ENCODE assay signal across 2 cellular contexts in the genomic region with DNA sequence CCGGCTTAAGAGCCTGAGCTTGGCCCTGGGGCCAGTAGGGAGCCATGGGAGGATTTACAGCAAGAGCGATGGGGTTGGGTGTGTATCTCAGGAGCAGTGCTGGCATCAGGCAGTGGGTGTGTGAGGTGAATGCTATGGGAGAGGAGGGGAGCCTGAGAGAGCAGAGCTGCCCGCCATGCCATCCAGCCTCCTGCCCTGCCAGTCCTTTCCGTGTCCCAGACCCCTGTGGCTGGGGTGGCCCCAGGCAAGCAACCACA.
TF ChIP-seq lines count a peak whose summit lies in the region.

No MANE protein-coding gene starts in this region.

TF ChIP-seq in A549, 52 proteins besides CTCF, POLR2A, EP300 and RAD21:
- TF ChIP-seq ZFP36 (IDR thresholded peaks at IDR 0.05; ENCODE audit: borderline replicate concordance, partially characterized antibody) (no peak), NFE2L2 (conservative IDR thresholded peaks at IDR 0.05; ENCODE audit: low read length) (no peak), HOXB5 (CRISPR knock-in tag; IDR thresholded peaks at IDR 0.05) (no peak), JUN (IDR thresholded peaks at IDR 0.05) (no peak), MYC (IDR thresholded peaks at IDR 0.05; ENCODE audit: borderline replicate concordance, low read length) (no peak), GATA3 (IDR thresholded peaks at IDR 0.05; ENCODE audit: borderline replicate concordance) (no peak), JUNB (IDR thresholded peaks at IDR 0.05) (no peak), PHF8 (IDR thresholded peaks at IDR 0.05; ENCODE audit: borderline replicate concordance, low read depth) (no peak), ZC3H11A (IDR thresholded peaks at IDR 0.05) (no peak), BHLHE40 (IDR thresholded peaks at IDR 0.05; ENCODE audit: low read depth, low read length) (no peak)
- TF ChIP-seq, protein P1, sequence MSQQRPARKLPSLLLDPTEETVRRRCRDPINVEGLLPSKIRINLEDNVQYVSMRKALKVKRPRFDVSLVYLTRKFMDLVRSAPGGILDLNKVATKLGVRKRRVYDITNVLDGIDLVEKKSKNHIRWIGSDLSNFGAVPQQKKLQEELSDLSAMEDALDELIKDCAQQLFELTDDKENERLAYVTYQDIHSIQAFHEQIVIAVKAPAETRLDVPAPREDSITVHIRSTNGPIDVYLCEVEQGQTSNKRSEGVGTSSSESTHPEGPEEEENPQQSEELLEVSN (IDR thresholded peaks at IDR 0.05; ENCODE audit: borderline replicate concordance, low read depth), result no peak
- TF ChIP-seq, protein P2, sequence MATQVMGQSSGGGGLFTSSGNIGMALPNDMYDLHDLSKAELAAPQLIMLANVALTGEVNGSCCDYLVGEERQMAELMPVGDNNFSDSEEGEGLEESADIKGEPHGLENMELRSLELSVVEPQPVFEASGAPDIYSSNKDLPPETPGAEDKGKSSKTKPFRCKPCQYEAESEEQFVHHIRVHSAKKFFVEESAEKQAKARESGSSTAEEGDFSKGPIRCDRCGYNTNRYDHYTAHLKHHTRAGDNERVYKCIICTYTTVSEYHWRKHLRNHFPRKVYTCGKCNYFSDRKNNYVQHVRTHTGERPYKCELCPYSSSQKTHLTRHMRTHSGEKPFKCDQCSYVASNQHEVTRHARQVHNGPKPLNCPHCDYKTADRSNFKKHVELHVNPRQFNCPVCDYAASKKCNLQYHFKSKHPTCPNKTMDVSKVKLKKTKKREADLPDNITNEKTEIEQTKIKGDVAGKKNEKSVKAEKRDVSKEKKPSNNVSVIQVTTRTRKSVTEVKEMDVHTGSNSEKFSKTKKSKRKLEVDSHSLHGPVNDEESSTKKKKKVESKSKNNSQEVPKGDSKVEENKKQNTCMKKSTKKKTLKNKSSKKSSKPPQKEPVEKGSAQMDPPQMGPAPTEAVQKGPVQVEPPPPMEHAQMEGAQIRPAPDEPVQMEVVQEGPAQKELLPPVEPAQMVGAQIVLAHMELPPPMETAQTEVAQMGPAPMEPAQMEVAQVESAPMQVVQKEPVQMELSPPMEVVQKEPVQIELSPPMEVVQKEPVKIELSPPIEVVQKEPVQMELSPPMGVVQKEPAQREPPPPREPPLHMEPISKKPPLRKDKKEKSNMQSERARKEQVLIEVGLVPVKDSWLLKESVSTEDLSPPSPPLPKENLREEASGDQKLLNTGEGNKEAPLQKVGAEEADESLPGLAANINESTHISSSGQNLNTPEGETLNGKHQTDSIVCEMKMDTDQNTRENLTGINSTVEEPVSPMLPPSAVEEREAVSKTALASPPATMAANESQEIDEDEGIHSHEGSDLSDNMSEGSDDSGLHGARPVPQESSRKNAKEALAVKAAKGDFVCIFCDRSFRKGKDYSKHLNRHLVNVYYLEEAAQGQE (IDR thresholded peaks at IDR 0.05), result no peak
TF ChIP-seq in A549: peak in this region for 0.

TF ChIP-seq in IMR-90, 13 proteins besides CTCF, POLR2A, EP300 and RAD21:
- no peak for TF ChIP-seq FOS (IDR thresholded peaks at IDR 0.05; ENCODE audit: low read depth, low read length)
- TF ChIP-seq RFX5 (IDR thresholded peaks at IDR 0.05; ENCODE audit: low read depth, low read length), result no peak
- no peak for TF ChIP-seq SMC3 (IDR thresholded peaks at IDR 0.05; ENCODE audit: low read depth, low read length)
- TF ChIP-seq NFE2L2 (IDR thresholded peaks at IDR 0.05; ENCODE audit: low read depth, low read length), result no peak
- no peak for TF ChIP-seq MXI1 (IDR thresholded peaks at IDR 0.05; ENCODE audit: borderline replicate concordance, low read depth, low read length)
- TF ChIP-seq, protein P3, sequence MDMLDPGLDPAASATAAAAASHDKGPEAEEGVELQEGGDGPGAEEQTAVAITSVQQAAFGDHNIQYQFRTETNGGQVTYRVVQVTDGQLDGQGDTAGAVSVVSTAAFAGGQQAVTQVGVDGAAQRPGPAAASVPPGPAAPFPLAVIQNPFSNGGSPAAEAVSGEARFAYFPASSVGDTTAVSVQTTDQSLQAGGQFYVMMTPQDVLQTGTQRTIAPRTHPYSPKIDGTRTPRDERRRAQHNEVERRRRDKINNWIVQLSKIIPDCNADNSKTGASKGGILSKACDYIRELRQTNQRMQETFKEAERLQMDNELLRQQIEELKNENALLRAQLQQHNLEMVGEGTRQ (IDR thresholded peaks at IDR 0.05; ENCODE audit: low read depth, low read length), result no peak
- TF ChIP-seq CHD1 (IDR thresholded peaks at IDR 0.05; ENCODE audit: low read depth, low read length), result no peak
- no peak for TF ChIP-seq RCOR1 (IDR thresholded peaks at IDR 0.05; ENCODE audit: insufficient replicate concordance, low read length)
